In genomic region chr7:75092892-75093249, GRCh38 we compare ENCODE assay signal across 8 cellular contexts. TPM values are rescaled to one million over a fixed set of nuclear protein-coding genes. Genes with fewer than 3 reads are reported as not detected.
DNase-seq lines count a peak whose midpoint lies in the region; ATAC-seq and TF ChIP-seq lines count a peak whose summit lies in the region.
"Not testable (repeated sequence)": the region's sequence is repeated elsewhere in the genome, so short reads cannot be mapped to it uniquely, and the experiment has no call there.

No MANE protein-coding gene starts in this region.

- DNase-seq in activated CD8-positive, alpha-beta memory T cell treated with anti-CD3 and anti-CD28 coated beads, Interleukin-2, amount 50 U/mL, for 4 hours = peak; percentile 92
- DNase-seq in lower lobe of right lung (peak; percentile 96), uterus (peak; percentile 91 to 95)
- peak; percentile 87 to 90 for DNase-seq in stimulated activated CD4-positive, alpha-beta T cell treated with anti-CD3 and anti-CD28 coated beads, Interleukin-15, amount 100 ng/mL, for 48 hours (ENCODE audit: low read depth in 2 of 2)

- H2AFZ ChIP-seq in OCI-LY1 (ENCODE audit: low read length) = not testable (repeated sequence)

- ATAC-seq in GM18907 (IDR thresholded peaks at IDR 0.05; ENCODE audit: unreplicated experiment) (peak; percentile 96), HG02852 (IDR thresholded peaks at IDR 0.05; ENCODE audit: unreplicated experiment) (peak; percentile 91), lower lobe of right lung (peak; percentile 100)

- H3K27me3 ChIP-seq in OCI-LY1 (ENCODE audit: insufficient read depth, low read length); duodenal mucosa (ENCODE audit: control insufficient read depth in 1 of 2, insufficient read depth in 2 of 2, low read length in 2 of 2); lower lobe of right lung (ENCODE audit: low read depth); uterus: not testable (repeated sequence)

- not testable (repeated sequence) for TF ChIP-seq POLR2A in uterus (IDR thresholded peaks at IDR 0.05)

- H3K9me3 ChIP-seq in OCI-LY1 (ENCODE audit: low read length); duodenal mucosa (ENCODE audit: control insufficient read depth in 1 of 2, low read length in 2 of 2); lower lobe of right lung; uterus: not testable (repeated sequence)

- H3K4me1 ChIP-seq in OCI-LY1 (ENCODE audit: insufficient read depth, low read length, severe bottlenecking); duodenal mucosa (ENCODE audit: control insufficient read depth in 1 of 2, insufficient read depth in 2 of 2, low read length in 2 of 2); lower lobe of right lung; uterus: not testable (repeated sequence)

- TF ChIP-seq CTCF in OCI-LY1 (IDR thresholded peaks at IDR 0.05; ENCODE audit: low read length); lower lobe of right lung (IDR thresholded peaks at IDR 0.05); uterus (IDR thresholded peaks at IDR 0.05): not testable (repeated sequence)

- H3K27ac ChIP-seq in OCI-LY1 (ENCODE audit: low read depth, low read length, poor library complexity, severe bottlenecking) = not testable (repeated sequence)
- H3K27ac ChIP-seq in duodenal mucosa (ENCODE audit: low read depth, low read length) (peak overlapping the region; percentile 62), lower lobe of right lung (peak overlapping the region; percentile 88), uterus (peak overlapping the region; percentile 96 to 97)

- intact Hi-C loops in lower lobe of right lung (cut with DNase I); uterus (cut with DNase I; ENCODE audit: low total_unique reads): not testable (repeated sequence)

- peak overlapping the region; percentile 72 for H3K9ac ChIP-seq in OCI-LY1 (ENCODE audit: low read length)
- H3K9ac ChIP-seq in duodenal mucosa (ENCODE audit: low read depth in 1 of 2, low read length in 2 of 2) = not testable (repeated sequence)

- H3K4me3 ChIP-seq in OCI-LY1 (ENCODE audit: low read depth, low read length, poor library complexity, severe bottlenecking) = peak overlapping the region; percentile 59
- H3K4me3 ChIP-seq in duodenal mucosa (ENCODE audit: low read depth in 1 of 2, low read length in 2 of 2) = not testable (repeated sequence)
- H3K4me3 ChIP-seq in lower lobe of right lung = peak overlapping the region; percentile 45
- peak overlapping the region; percentile 56 to 66 for H3K4me3 ChIP-seq in uterus

- peak overlapping the region; percentile 62; the same call in 1 of the 2 replicates for H3K4me2 ChIP-seq in OCI-LY1 (ENCODE audit: low read length)

- not testable (repeated sequence) for H4K20me1 ChIP-seq in OCI-LY1 (ENCODE audit: insufficient read depth, low read length)

- H3K9me2 ChIP-seq in OCI-LY1 (ENCODE audit: low read depth, low read length) = not testable (repeated sequence)

- not testable (repeated sequence) for H3K79me2 ChIP-seq in OCI-LY1 (ENCODE audit: insufficient read depth, low read length)

- not testable (repeated sequence) for H3K36me3 ChIP-seq in OCI-LY1 (ENCODE audit: insufficient read depth, low read length); duodenal mucosa (ENCODE audit: control insufficient read depth in 1 of 2, insufficient read depth in 2 of 2, low read length in 2 of 2); lower lobe of right lung; uterus

- H3F3A ChIP-seq in OCI-LY1 (ENCODE audit: insufficient read depth, low read length) = not testable (repeated sequence)

RNA-seq across cellular contexts. Expression of gene GTF2IRD2B, which starts 0.5 kb away (rescaled TPM):
- total RNA-seq in lower lobe of right lung (51.8 TPM), uterus (10 to 100 TPM; 24.3 to 92.7 (median 66.4) TPM)

RNA-seq across cellular contexts. Expression of gene RCC1L, which starts 19.3 kb away (rescaled TPM):
- 33.9 TPM for total RNA-seq in lower lobe of right lung
- 10 to 100 TPM in 3 of 4 donors, 1 to 10 TPM in 1; 7.4 to 52.6 (median 33.0) TPM for total RNA-seq in uterus
